In the genomic region with DNA sequence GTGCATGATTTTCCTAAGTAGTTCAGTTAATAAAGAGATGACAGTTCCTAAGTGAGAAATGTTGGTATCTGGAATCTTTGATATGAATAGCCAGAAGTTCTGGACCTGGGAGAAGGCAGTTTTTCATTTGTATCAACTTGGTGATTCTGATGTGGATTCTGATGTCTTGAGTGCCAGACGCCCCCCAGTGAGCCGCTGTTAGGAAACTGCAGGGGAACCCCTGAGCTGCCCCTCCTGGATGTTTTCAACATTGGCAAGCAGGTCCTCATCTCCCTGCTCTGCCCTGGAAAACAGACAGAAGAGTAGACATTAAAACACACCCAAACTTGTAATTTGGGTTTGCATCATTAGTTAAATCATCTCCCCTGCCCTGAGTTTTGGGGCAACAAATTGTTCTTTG, we compare ENCODE assay signal across 1 cellular context.
TF ChIP-seq lines count a peak whose summit lies in the region.

No MANE protein-coding gene starts in this region.

TF ChIP-seq in GM23338, 12 proteins besides CTCF, POLR2A, EP300 and RAD21 (continued from another document):
- TF ChIP-seq, protein P1, sequence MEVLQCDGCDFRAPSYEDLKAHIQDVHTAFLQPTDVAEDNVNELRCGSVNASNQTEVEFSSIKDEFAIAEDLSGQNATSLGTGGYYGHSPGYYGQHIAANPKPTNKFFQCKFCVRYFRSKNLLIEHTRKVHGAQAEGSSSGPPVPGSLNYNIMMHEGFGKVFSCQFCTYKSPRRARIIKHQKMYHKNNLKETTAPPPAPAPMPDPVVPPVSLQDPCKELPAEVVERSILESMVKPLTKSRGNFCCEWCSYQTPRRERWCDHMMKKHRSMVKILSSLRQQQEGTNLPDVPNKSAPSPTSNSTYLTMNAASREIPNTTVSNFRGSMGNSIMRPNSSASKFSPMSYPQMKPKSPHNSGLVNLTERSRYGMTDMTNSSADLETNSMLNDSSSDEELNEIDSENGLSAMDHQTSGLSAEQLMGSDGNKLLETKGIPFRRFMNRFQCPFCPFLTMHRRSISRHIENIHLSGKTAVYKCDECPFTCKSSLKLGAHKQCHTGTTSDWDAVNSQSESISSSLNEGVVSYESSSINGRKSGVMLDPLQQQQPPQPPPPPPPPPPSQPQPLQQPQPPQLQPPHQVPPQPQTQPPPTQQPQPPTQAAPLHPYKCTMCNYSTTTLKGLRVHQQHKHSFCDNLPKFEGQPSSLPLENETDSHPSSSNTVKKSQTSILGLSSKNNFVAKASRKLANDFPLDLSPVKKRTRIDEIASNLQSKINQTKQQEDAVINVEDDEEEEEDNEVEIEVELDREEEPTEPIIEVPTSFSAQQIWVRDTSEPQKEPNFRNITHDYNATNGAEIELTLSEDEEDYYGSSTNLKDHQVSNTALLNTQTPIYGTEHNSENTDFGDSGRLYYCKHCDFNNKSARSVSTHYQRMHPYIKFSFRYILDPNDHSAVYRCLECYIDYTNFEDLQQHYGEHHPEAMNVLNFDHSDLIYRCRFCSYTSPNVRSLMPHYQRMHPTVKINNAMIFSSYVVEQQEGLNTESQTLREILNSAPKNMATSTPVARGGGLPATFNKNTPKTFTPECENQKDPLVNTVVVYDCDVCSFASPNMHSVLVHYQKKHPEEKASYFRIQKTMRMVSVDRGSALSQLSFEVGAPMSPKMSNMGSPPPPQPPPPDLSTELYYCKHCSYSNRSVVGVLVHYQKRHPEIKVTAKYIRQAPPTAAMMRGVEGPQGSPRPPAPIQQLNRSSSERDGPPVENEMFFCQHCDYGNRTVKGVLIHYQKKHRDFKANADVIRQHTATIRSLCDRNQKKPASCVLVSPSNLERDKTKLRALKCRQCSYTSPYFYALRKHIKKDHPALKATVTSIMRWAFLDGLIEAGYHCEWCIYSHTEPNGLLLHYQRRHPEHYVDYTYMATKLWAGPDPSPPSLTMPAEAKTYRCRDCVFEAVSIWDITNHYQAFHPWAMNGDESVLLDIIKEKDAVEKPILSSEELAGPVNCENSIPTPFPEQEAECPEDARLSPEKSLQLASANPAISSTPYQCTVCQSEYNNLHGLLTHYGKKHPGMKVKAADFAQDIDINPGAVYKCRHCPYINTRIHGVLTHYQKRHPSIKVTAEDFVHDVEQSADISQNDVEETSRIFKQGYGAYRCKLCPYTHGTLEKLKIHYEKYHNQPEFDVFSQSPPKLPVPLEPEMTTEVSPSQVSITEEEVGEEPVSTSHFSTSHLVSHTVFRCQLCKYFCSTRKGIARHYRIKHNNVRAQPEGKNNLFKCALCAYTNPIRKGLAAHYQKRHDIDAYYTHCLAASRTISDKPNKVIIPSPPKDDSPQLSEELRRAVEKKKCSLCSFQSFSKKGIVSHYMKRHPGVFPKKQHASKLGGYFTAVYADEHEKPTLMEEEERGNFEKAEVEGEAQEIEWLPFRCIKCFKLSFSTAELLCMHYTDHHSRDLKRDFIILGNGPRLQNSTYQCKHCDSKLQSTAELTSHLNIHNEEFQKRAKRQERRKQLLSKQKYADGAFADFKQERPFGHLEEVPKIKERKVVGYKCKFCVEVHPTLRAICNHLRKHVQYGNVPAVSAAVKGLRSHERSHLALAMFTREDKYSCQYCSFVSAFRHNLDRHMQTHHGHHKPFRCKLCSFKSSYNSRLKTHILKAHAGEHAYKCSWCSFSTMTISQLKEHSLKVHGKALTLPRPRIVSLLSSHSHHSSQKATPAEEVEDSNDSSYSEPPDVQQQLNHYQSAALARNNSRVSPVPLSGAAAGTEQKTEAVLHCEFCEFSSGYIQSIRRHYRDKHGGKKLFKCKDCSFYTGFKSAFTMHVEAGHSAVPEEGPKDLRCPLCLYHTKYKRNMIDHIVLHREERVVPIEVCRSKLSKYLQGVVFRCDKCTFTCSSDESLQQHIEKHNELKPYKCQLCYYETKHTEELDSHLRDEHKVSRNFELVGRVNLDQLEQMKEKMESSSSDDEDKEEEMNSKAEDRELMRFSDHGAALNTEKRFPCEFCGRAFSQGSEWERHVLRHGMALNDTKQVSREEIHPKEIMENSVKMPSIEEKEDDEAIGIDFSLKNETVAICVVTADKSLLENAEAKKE (CRISPR knock-in tag; IDR thresholded peaks at IDR 0.05), result no peak
- TF ChIP-seq ZNF114 (CRISPR knock-in tag; IDR thresholded peaks at IDR 0.05) (no peak), CREB1 (CRISPR knock-in tag; IDR thresholded peaks at IDR 0.05; ENCODE audit: low read depth) (no peak), NANOG (IDR thresholded peaks at IDR 0.05; ENCODE audit: borderline replicate concordance) (no peak), JUNB (IDR thresholded peaks at IDR 0.05; ENCODE audit: unreplicated experiment) (no peak), POLR2AphosphoS5 (IDR thresholded peaks at IDR 0.05; ENCODE audit: low read depth) (no peak), EZH2phosphoT487 (IDR thresholded peaks at IDR 0.05; ENCODE audit: unreplicated experiment) (no peak)
- TF ChIP-seq, protein P2, sequence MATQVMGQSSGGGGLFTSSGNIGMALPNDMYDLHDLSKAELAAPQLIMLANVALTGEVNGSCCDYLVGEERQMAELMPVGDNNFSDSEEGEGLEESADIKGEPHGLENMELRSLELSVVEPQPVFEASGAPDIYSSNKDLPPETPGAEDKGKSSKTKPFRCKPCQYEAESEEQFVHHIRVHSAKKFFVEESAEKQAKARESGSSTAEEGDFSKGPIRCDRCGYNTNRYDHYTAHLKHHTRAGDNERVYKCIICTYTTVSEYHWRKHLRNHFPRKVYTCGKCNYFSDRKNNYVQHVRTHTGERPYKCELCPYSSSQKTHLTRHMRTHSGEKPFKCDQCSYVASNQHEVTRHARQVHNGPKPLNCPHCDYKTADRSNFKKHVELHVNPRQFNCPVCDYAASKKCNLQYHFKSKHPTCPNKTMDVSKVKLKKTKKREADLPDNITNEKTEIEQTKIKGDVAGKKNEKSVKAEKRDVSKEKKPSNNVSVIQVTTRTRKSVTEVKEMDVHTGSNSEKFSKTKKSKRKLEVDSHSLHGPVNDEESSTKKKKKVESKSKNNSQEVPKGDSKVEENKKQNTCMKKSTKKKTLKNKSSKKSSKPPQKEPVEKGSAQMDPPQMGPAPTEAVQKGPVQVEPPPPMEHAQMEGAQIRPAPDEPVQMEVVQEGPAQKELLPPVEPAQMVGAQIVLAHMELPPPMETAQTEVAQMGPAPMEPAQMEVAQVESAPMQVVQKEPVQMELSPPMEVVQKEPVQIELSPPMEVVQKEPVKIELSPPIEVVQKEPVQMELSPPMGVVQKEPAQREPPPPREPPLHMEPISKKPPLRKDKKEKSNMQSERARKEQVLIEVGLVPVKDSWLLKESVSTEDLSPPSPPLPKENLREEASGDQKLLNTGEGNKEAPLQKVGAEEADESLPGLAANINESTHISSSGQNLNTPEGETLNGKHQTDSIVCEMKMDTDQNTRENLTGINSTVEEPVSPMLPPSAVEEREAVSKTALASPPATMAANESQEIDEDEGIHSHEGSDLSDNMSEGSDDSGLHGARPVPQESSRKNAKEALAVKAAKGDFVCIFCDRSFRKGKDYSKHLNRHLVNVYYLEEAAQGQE (IDR thresholded peaks at IDR 0.05; ENCODE audit: unreplicated experiment), result no peak
